In the genomic region with DNA sequence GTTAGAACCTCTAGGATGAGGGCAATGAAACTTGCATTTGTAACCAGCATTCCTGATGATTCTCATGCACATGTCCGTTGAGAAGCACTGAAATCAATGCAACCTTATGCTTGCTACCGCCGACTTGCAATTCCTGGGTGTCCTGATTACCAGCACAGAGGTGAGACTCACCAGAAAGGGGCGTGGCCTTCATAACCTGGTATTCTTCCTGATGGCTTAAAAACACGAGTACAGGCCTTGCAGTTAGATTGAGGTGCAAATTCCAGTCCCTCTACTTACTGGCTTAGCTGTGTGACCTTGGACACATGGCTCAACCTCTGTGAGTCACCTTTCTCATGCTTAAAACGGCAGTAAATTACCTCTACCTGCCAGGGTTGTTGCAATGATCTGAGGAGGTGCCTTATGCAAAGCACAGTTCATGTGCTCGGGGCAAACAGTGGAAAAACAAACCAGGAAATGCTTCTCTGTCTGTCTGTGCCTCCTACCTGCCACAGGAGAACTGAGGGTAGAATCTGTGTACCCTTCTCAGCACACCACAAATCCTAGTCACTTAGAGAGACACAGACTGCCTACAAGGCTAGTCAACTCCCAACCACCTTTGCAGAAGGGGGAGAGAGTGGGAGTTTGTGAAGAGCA, we compare ENCODE assay signal across 1 cellular context.
TF ChIP-seq lines count a peak whose summit lies in the region.

No MANE protein-coding gene starts in this region.

TF ChIP-seq in HepG2, 621 proteins besides CTCF, POLR2A, EP300 and RAD21 (continued from another document and continues in another):
- TF ChIP-seq, protein P1, sequence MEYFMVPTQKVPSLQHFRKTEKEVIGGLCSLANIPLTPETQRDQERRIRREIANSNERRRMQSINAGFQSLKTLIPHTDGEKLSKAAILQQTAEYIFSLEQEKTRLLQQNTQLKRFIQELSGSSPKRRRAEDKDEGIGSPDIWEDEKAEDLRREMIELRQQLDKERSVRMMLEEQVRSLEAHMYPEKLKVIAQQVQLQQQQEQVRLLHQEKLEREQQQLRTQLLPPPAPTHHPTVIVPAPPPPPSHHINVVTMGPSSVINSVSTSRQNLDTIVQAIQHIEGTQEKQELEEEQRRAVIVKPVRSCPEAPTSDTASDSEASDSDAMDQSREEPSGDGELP (IDR thresholded peaks at IDR 0.05; ENCODE audit: borderline replicate concordance, low read depth) = peak; percentile 61; the same call in 1 of the 2 replicates
- TF ChIP-seq, protein P2, sequence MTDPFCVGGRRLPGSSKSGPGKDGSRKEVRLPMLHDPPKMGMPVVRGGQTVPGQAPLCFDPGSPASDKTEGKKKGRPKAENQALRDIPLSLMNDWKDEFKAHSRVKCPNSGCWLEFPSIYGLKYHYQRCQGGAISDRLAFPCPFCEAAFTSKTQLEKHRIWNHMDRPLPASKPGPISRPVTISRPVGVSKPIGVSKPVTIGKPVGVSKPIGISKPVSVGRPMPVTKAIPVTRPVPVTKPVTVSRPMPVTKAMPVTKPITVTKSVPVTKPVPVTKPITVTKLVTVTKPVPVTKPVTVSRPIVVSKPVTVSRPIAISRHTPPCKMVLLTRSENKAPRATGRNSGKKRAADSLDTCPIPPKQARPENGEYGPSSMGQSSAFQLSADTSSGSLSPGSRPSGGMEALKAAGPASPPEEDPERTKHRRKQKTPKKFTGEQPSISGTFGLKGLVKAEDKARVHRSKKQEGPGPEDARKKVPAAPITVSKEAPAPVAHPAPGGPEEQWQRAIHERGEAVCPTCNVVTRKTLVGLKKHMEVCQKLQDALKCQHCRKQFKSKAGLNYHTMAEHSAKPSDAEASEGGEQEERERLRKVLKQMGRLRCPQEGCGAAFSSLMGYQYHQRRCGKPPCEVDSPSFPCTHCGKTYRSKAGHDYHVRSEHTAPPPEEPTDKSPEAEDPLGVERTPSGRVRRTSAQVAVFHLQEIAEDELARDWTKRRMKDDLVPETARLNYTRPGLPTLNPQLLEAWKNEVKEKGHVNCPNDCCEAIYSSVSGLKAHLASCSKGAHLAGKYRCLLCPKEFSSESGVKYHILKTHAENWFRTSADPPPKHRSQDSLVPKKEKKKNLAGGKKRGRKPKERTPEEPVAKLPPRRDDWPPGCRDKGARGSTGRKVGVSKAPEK (CRISPR knock-in tag; IDR thresholded peaks at IDR 0.05; ENCODE audit: borderline replicate concordance) = no peak
- TF ChIP-seq ZBTB38 (CRISPR knock-in tag; IDR thresholded peaks at IDR 0.05) (no peak), HMG20A (CRISPR knock-in tag; IDR thresholded peaks at IDR 0.05; ENCODE audit: borderline replicate concordance) (peak; percentile 83), KLF15 (CRISPR knock-in tag; IDR thresholded peaks at IDR 0.05; ENCODE audit: borderline replicate concordance) (no peak), ZSCAN20 (CRISPR knock-in tag; IDR thresholded peaks at IDR 0.05; ENCODE audit: borderline replicate concordance) (no peak), PCBP1 (IDR thresholded peaks at IDR 0.05; ENCODE audit: borderline replicate concordance, low read depth, low read length) (no peak), ZNF720 (CRISPR knock-in tag; IDR thresholded peaks at IDR 0.05) (no peak), KMT2A (CRISPR knock-in tag; IDR thresholded peaks at IDR 0.05) (peak; percentile 63; the same call in 1 of the 2 replicates), KAT7 (CRISPR knock-in tag; IDR thresholded peaks at IDR 0.05; ENCODE audit: borderline replicate concordance) (no peak), WIZ (CRISPR knock-in tag; IDR thresholded peaks at IDR 0.05) (no peak), KLF6 (CRISPR knock-in tag; IDR thresholded peaks at IDR 0.05) (0 out of 2 replicates have a peak, but pooled peaks have one; percentile 25), NRL (CRISPR knock-in tag; IDR thresholded peaks at IDR 0.05; ENCODE audit: borderline replicate concordance) (no peak), MYNN (CRISPR knock-in tag; IDR thresholded peaks at IDR 0.05; ENCODE audit: low read depth) (no peak), BRCA1 (CRISPR knock-in tag; IDR thresholded peaks at IDR 0.05) (no peak), KAT8 (CRISPR knock-in tag; IDR thresholded peaks at IDR 0.05) (peak; percentile 76; the same call in 1 of the 2 replicates), ZNF792 (CRISPR knock-in tag; IDR thresholded peaks at IDR 0.05) (peak; percentile 70; the same call in 1 of the 2 replicates), ESRRA (CRISPR knock-in tag; IDR thresholded peaks at IDR 0.05; ENCODE audit: low read depth) (peak; percentile 97), GZF1 (CRISPR knock-in tag; IDR thresholded peaks at IDR 0.05) (no peak), MTF1 (CRISPR knock-in tag; IDR thresholded peaks at IDR 0.05) (no peak), HMGA1 (CRISPR knock-in tag; conservative IDR thresholded peaks at IDR 0.05) (no peak), NFE2 (CRISPR knock-in tag; IDR thresholded peaks at IDR 0.05) (no peak), ZNF674 (CRISPR knock-in tag; IDR thresholded peaks at IDR 0.05; ENCODE audit: low read depth) (no peak), SPEN (CRISPR knock-in tag; IDR thresholded peaks at IDR 0.05; ENCODE audit: low read depth) (peak; percentile 29; the same call in 1 of the 2 replicates), NR3C1 (CRISPR knock-in tag; IDR thresholded peaks at IDR 0.05) (no peak), POLR2G (IDR thresholded peaks at IDR 0.05; ENCODE audit: low read depth, low read length) (peak; percentile 36; the same call in 1 of the 2 replicates), ZNF678 (CRISPR knock-in tag; IDR thresholded peaks at IDR 0.05) (no peak), REL (CRISPR knock-in tag; conservative IDR thresholded peaks at IDR 0.05) (no peak), NR2F2 (IDR thresholded peaks at IDR 0.05; ENCODE audit: borderline replicate concordance, low read depth) (peak; percentile 82; the same call in 1 of the 2 replicates), ZNF7 (CRISPR knock-in tag; IDR thresholded peaks at IDR 0.05) (no peak), SMYD3 (CRISPR knock-in tag; IDR thresholded peaks at IDR 0.05) (no peak), ZKSCAN5 (CRISPR knock-in tag; IDR thresholded peaks at IDR 0.05) (no peak), KDM6A (CRISPR knock-in tag; IDR thresholded peaks at IDR 0.05; ENCODE audit: low read depth) (peak; percentile 83), ZNF383 (CRISPR knock-in tag; IDR thresholded peaks at IDR 0.05; ENCODE audit: borderline replicate concordance) (no peak), ZNF138 (CRISPR knock-in tag; IDR thresholded peaks at IDR 0.05; ENCODE audit: low read depth) (no peak), MEIS1 (CRISPR knock-in tag; IDR thresholded peaks at IDR 0.05; ENCODE audit: borderline replicate concordance) (peak; percentile 81; the same call in 1 of the 2 replicates), ELF4 (CRISPR knock-in tag; IDR thresholded peaks at IDR 0.05; ENCODE audit: borderline replicate concordance) (peak; percentile 58; the same call in 1 of the 2 replicates), ATM (IDR thresholded peaks at IDR 0.05; ENCODE audit: borderline replicate concordance) (0 out of 2 replicates have a peak, but pooled peaks have one; percentile 37), RBM22 (optimal IDR thresholded peaks at IDR 0.05; ENCODE audit: low read length) (no peak)
- TF ChIP-seq, protein P3, sequence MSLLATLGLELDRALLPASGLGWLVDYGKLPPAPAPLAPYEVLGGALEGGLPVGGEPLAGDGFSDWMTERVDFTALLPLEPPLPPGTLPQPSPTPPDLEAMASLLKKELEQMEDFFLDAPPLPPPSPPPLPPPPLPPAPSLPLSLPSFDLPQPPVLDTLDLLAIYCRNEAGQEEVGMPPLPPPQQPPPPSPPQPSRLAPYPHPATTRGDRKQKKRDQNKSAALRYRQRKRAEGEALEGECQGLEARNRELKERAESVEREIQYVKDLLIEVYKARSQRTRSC (CRISPR knock-in tag; IDR thresholded peaks at IDR 0.05; ENCODE audit: low read depth) = no peak
- TF ChIP-seq, protein P4, sequence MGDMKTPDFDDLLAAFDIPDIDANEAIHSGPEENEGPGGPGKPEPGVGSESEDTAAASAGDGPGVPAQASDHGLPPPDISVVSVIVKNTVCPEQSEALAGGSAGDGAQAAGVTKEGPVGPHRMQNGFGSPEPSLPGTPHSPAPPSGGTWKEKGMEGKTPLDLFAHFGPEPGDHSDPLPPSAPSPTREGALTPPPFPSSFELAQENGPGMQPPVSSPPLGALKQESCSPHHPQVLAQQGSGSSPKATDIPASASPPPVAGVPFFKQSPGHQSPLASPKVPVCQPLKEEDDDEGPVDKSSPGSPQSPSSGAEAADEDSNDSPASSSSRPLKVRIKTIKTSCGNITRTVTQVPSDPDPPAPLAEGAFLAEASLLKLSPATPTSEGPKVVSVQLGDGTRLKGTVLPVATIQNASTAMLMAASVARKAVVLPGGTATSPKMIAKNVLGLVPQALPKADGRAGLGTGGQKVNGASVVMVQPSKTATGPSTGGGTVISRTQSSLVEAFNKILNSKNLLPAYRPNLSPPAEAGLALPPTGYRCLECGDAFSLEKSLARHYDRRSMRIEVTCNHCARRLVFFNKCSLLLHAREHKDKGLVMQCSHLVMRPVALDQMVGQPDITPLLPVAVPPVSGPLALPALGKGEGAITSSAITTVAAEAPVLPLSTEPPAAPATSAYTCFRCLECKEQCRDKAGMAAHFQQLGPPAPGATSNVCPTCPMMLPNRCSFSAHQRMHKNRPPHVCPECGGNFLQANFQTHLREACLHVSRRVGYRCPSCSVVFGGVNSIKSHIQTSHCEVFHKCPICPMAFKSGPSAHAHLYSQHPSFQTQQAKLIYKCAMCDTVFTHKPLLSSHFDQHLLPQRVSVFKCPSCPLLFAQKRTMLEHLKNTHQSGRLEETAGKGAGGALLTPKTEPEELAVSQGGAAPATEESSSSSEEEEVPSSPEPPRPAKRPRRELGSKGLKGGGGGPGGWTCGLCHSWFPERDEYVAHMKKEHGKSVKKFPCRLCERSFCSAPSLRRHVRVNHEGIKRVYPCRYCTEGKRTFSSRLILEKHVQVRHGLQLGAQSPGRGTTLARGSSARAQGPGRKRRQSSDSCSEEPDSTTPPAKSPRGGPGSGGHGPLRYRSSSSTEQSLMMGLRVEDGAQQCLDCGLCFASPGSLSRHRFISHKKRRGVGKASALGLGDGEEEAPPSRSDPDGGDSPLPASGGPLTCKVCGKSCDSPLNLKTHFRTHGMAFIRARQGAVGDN (CRISPR knock-in tag; IDR thresholded peaks at IDR 0.05) = no peak
- TF ChIP-seq, protein P5, sequence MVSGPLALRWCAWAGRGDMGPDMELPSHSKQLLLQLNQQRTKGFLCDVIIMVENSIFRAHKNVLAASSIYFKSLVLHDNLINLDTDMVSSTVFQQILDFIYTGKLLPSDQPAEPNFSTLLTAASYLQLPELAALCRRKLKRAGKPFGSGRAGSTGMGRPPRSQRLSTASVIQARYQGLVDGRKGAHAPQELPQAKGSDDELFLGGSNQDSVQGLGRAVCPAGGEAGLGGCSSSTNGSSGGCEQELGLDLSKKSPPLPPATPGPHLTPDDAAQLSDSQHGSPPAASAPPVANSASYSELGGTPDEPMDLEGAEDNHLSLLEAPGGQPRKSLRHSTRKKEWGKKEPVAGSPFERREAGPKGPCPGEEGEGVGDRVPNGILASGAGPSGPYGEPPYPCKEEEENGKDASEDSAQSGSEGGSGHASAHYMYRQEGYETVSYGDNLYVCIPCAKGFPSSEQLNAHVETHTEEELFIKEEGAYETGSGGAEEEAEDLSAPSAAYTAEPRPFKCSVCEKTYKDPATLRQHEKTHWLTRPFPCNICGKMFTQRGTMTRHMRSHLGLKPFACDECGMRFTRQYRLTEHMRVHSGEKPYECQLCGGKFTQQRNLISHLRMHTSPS (CRISPR knock-in tag; IDR thresholded peaks at IDR 0.05; ENCODE audit: low read depth) = 0 out of 2 replicates have a peak, but pooled peaks have one; percentile 37
- TF ChIP-seq, protein P6, sequence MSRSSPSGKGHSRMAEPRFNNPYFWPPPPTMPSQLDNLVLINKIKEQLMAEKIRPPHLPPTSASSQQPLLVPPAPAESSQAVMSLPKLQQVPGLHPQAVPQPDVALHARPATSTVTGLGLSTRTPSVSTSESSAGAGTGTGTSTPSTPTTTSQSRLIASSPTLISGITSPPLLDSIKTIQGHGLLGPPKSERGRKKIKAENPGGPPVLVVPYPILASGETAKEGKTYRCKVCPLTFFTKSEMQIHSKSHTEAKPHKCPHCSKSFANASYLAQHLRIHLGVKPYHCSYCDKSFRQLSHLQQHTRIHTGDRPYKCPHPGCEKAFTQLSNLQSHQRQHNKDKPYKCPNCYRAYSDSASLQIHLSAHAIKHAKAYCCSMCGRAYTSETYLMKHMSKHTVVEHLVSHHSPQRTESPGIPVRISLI (CRISPR knock-in tag; IDR thresholded peaks at IDR 0.05; ENCODE audit: borderline replicate concordance) = no peak; the same call in 1 of the 2 replicates
- TF ChIP-seq, protein P7, sequence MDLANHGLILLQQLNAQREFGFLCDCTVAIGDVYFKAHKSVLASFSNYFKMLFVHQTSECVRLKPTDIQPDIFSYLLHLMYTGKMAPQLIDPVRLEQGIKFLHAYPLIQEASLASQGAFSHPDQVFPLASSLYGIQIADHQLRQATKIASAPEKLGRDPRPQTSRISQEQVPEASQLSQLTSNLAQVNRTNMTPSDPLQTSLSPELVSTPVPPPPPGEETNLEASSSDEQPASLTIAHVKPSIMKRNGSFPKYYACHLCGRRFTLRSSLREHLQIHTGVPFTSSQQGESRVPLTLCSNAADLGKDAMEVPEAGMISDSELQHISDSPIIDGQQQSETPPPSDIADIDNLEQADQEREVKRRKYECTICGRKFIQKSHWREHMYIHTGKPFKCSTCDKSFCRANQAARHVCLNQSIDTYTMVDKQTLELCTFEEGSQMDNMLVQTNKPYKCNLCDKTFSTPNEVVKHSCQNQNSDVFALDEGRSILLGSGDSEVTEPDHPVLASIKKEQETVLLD (CRISPR knock-in tag; IDR thresholded peaks at IDR 0.05; ENCODE audit: low read depth) = no peak
- TF ChIP-seq, protein P8, sequence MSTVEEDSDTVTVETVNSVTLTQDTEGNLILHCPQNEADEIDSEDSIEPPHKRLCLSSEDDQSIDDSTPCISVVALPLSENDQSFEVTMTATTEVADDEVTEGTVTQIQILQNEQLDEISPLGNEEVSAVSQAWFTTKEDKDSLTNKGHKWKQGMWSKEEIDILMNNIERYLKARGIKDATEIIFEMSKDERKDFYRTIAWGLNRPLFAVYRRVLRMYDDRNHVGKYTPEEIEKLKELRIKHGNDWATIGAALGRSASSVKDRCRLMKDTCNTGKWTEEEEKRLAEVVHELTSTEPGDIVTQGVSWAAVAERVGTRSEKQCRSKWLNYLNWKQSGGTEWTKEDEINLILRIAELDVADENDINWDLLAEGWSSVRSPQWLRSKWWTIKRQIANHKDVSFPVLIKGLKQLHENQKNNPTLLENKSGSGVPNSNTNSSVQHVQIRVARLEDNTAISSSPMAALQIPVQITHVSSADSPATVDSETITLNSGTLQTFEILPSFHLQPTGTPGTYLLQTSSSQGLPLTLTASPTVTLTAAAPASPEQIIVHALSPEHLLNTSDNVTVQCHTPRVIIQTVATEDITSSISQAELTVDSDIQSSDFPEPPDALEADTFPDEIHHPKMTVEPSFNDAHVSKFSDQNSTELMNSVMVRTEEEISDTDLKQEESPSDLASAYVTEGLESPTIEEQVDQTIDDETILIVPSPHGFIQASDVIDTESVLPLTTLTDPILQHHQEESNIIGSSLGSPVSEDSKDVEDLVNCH (CRISPR knock-in tag; IDR thresholded peaks at IDR 0.05) = no peak
- TF ChIP-seq, protein P9, sequence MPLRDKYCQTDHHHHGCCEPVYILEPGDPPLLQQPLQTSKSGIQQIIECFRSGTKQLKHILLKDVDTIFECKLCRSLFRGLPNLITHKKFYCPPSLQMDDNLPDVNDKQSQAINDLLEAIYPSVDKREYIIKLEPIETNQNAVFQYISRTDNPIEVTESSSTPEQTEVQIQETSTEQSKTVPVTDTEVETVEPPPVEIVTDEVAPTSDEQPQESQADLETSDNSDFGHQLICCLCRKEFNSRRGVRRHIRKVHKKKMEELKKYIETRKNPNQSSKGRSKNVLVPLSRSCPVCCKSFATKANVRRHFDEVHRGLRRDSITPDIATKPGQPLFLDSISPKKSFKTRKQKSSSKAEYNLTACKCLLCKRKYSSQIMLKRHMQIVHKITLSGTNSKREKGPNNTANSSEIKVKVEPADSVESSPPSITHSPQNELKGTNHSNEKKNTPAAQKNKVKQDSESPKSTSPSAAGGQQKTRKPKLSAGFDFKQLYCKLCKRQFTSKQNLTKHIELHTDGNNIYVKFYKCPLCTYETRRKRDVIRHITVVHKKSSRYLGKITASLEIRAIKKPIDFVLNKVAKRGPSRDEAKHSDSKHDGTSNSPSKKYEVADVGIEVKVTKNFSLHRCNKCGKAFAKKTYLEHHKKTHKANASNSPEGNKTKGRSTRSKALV (CRISPR knock-in tag; IDR thresholded peaks at IDR 0.05) = no peak
